Comparison of ENCODE assay signal across 10 cellular contexts in the genomic region with DNA sequence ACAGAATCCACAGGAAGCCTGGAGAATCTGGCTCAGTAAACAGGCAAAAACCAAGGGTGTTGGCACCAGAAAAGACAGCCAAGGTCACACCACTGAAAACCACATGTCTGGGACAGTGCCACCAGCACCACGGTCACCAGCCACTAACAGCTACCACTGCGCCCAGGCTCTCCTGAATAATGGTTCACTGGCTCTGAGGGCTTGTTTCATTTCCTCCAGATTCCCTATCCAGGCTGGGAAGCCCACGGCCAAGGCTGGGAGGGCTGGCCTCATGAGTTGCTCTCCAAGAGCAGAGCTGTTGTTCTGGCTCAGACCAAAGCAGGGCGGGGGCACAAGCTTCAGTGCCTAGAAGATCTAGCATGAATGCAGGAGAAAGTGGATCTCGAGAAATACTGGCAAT. TPM values are rescaled to one million over a fixed set of nuclear protein-coding genes. Genes with fewer than 3 reads are reported as not detected.
DNase-seq lines count a peak whose midpoint lies in the region; ATAC-seq and TF ChIP-seq lines count a peak whose summit lies in the region.
"Had no signal": no experiment of that assay in that cellular context is flagged by ENCODE, and none has a peak within 500 bp of the region (broad histone marks: within the 10 kb centered on the region; RNA-seq: fewer than 3 reads in every experiment).

No MANE protein-coding gene starts in this region.

- no peak for ATAC-seq in stimulated activated naive CD8-positive, alpha-beta T cell treated with anti-CD3 and anti-CD28 coated beads, Interleukin-15, amount 100 ng/mL, for 72 hours
- no peak for ATAC-seq in GM21825 (IDR thresholded peaks at IDR 0.05; ENCODE audit: unreplicated experiment)

- no peaks in the 10 kb centered on the region for H3K9me3 ChIP-seq in mesodermal cell (ENCODE audit: control insufficient read depth, low read length)
- no peaks in the 10 kb centered on the region for H3K9me3 ChIP-seq in effector memory CD4-positive, alpha-beta T cell (ENCODE audit: control insufficient read depth, low read length)
- H3K9me3 ChIP-seq: gastrocnemius medialis had no signal

- H3K4me1 ChIP-seq in ACC112 (ENCODE audit: control insufficient read depth, insufficient read depth, low read length, unreplicated experiment): peaks cover 40% of the 10 kb centered on the region
- peaks cover 49% of the 10 kb centered on the region for H3K4me1 ChIP-seq in mesodermal cell (ENCODE audit: control insufficient read depth, insufficient read depth, low read length, poor library complexity, severe bottlenecking)
- no peaks in the 10 kb centered on the region for H3K4me1 ChIP-seq in effector memory CD4-positive, alpha-beta T cell (ENCODE audit: control insufficient read depth, insufficient read depth, low read length, poor library complexity, severe bottlenecking)

- H3K36me3 ChIP-seq in ACC112 (ENCODE audit: insufficient read depth, low read length) (no peaks in the 10 kb centered on the region), mesodermal cell (ENCODE audit: control insufficient read depth, insufficient read depth, low read length) (no peaks in the 10 kb centered on the region)
- no peaks in the 10 kb centered on the region for H3K36me3 ChIP-seq in effector memory CD4-positive, alpha-beta T cell (ENCODE audit: control insufficient read depth, insufficient read depth, low read length)
- H3K36me3 ChIP-seq: gastrocnemius medialis had no signal

- DNase-seq in NCI-H1092 (lab: John Stamatoyannopoulos, UW) (peak; percentile 45), Kasumi-1 (lab: John Stamatoyannopoulos, UW) (no peak)
- no peak for DNase-seq in effector memory CD4-positive, alpha-beta T cell
- no peak for DNase-seq in stimulated activated naive CD8-positive, alpha-beta T cell treated with anti-CD3 and anti-CD28 coated beads, Interleukin-15, amount 100 ng/mL, for 72 hours
- DNase-seq: gastrocnemius medialis; stimulated activated CD4-positive, alpha-beta T cell treated with anti-CD3 and anti-CD28 coated beads, Interleukin-15, amount 100 ng/mL, for 24 hours had no signal

- H2AFZ ChIP-seq in ACC112 (ENCODE audit: low read length, unreplicated experiment): no peak overlapping the region

- no peaks in the 10 kb centered on the region for H3K27me3 Mint-ChIP-seq in brain
- no peaks in the 10 kb centered on the region for H3K27me3 Mint-ChIP-seq in stimulated activated naive CD8-positive, alpha-beta T cell treated with anti-CD3 and anti-CD28 coated beads, Interleukin-15, amount 100 ng/mL, for 72 hours

- H3K4me3 Mint-ChIP-seq in brain: peak overlapping the region; percentile 25 to 64 (median 55)
- no peak overlapping the region for H3K4me3 Mint-ChIP-seq in stimulated activated naive CD8-positive, alpha-beta T cell treated with anti-CD3 and anti-CD28 coated beads, Interleukin-15, amount 100 ng/mL, for 72 hours

- peaks cover 57% of the 10 kb centered on the region for H3K4me1 Mint-ChIP-seq in brain
- H3K4me1 Mint-ChIP-seq in stimulated activated naive CD8-positive, alpha-beta T cell treated with anti-CD3 and anti-CD28 coated beads, Interleukin-15, amount 100 ng/mL, for 72 hours: peaks cover 27% of the 10 kb centered on the region

- TF ChIP-seq CTCF in brain (conservative IDR thresholded peaks at IDR 0.05): no peak

- H3K27ac ChIP-seq in ACC112 (ENCODE audit: low read depth, low read length): peak overlapping the region; percentile 8; the same call in 1 of the 2 replicates
- peak overlapping the region; percentile 57 for H3K27ac ChIP-seq in mesodermal cell (ENCODE audit: low read depth, low read length, severe bottlenecking)
- no peak overlapping the region for H3K27ac ChIP-seq in effector memory CD4-positive, alpha-beta T cell (ENCODE audit: insufficient read depth, low read length, poor library complexity, severe bottlenecking)
- H3K27ac ChIP-seq: gastrocnemius medialis had no signal

- H3K27me3 ChIP-seq in ACC112 (ENCODE audit: insufficient read depth, low read length): no peaks in the 10 kb centered on the region
- no peaks in the 10 kb centered on the region for H3K27me3 ChIP-seq in effector memory CD4-positive, alpha-beta T cell (replicated peaks; ENCODE audit: control insufficient read depth, insufficient read depth, low read length, poor library complexity, severe bottlenecking)
- H3K27me3 ChIP-seq: gastrocnemius medialis had no signal

- WGBS in mesodermal cell (ENCODE audit: insufficient coverage in 2 of 2), 2 experiments: 67 to 72% methylated on average over 4 to 5 of the region's 5 CpGs

- H3K36me3 Mint-ChIP-seq in brain: no peaks in the 10 kb centered on the region

- H3K4me3 ChIP-seq in ACC112 (ENCODE audit: low read depth, low read length) (peak overlapping the region; percentile 27; the same call in 1 of the 2 replicates), mesodermal cell (ENCODE audit: extremely low read depth, insufficient read depth, low read length, poor library complexity, severe bottlenecking) (no peak overlapping the region)
- H3K4me3 ChIP-seq in effector memory CD4-positive, alpha-beta T cell (ENCODE audit: insufficient read depth, low read depth, low read length, poor library complexity, severe bottlenecking): no peak overlapping the region
- H3K4me3 ChIP-seq: gastrocnemius medialis had no signal

- peak overlapping the region; percentile 82 to 97 (median 94) for H3K27ac Mint-ChIP-seq in brain
- no peak overlapping the region for H3K27ac Mint-ChIP-seq in stimulated activated naive CD8-positive, alpha-beta T cell treated with anti-CD3 and anti-CD28 coated beads, Interleukin-15, amount 100 ng/mL, for 72 hours

- H3K79me2 ChIP-seq in ACC112 (ENCODE audit: control insufficient read depth, insufficient read depth, low read length, unreplicated experiment): no peaks in the 10 kb centered on the region

- H3K9me3 Mint-ChIP-seq in brain: peaks cover 0 to 4% (median 0%) of the 10 kb centered on the region in 5 experiments
- peaks cover 0 to 4% of the 10 kb centered on the region in 2 donors for H3K9me3 Mint-ChIP-seq in stimulated activated naive CD8-positive, alpha-beta T cell treated with anti-CD3 and anti-CD28 coated beads, Interleukin-15, amount 100 ng/mL, for 72 hours

RNA-seq across cellular contexts. Expression of gene PTGFRN, which starts 54.5 kb away (rescaled TPM):
- polyA plus RNA-seq in brain (ENCODE audit: insufficient read depth, low read depth, low replicate concordance): 8.7 TPM
- 62.6 TPM for polyA plus RNA-seq in mesodermal cell (2013, experiment 1 of 2)
- polyA plus RNA-seq in mesodermal cell (2013, experiment 2 of 2): 59.5 TPM

Comparison
In these comparisons a context has a peak if more than half of its experiments do, and no peak if none do; other contexts are left out.
1. H3K27ac Mint-ChIP-seq: peak in brain (5 of 5); none in stimulated activated naive CD8-positive, alpha-beta T cell treated with anti-CD3 and anti-CD28 coated beads, Interleukin-15, amount 100 ng/mL, for 72 hours (0 of 2).
2. H3K4me3 Mint-ChIP-seq: peak in brain (5 of 5); none in stimulated activated naive CD8-positive, alpha-beta T cell treated with anti-CD3 and anti-CD28 coated beads, Interleukin-15, amount 100 ng/mL, for 72 hours (0 of 2).